Comparison of ENCODE assay signal across 19 cellular contexts in genomic region chr22:47571616-47572015, GRCh38.
"Had no signal": no experiment of that assay in that cellular context is flagged by ENCODE, and none has a peak within 500 bp of the region (broad histone marks: within the 10 kb centered on the region; RNA-seq: fewer than 3 reads in every experiment).

No MANE protein-coding gene starts in this region.

- H3K4me3 Mint-ChIP-seq: immature natural killer cell; memory B cell; naive thymus-derived CD8-positive, alpha-beta T cell; nephron; neural crest cell; stimulated activated naive B cell treated with anti-CD40 and anti-IgM and Interleukin-4, amounts not matched to agents 10 μg/mL and 1 μg/mL and 100 μg/mL, for 72 hours had no signal

- DNase-seq: hippocampal formation; immature natural killer cell; left ventricle myocardium inferior; naive thymus-derived CD8-positive, alpha-beta T cell; nucleus accumbens; stimulated activated CD4-positive, alpha-beta T cell treated with anti-CD3 and anti-CD28 coated beads, Interleukin-12 subunit alpha, Interleukin-12 subunit beta, amount 100 ng/mL, for 4 hours; stimulated activated CD4-positive, alpha-beta T cell treated with anti-CD3 and anti-CD28 coated beads, Interleukin-15, amount 100 ng/mL, for 24 hours; stimulated activated CD4-positive, alpha-beta T cell treated with anti-CD3 and anti-CD28 coated beads, Interleukin-2, amount 100 ng/mL, for 24 hours; stimulated activated CD4-positive, alpha-beta T cell treated with anti-CD3 and anti-CD28 coated beads, Interleukin-4, amount 100 ng/mL, for 1 hour; stimulated activated naive B cell treated with anti-CD40 and anti-IgM and Interleukin-4, amounts not matched to agents 10 μg/mL and 1 μg/mL and 100 μg/mL, for 72 hours; stimulated activated naive CD8-positive, alpha-beta T cell treated with anti-CD3 and anti-CD28 coated beads, Interleukin-15, Interleukin-2, amounts not matched to agents 100 U/mL and 50 U/mL, for 24 hours; stomach; thyroid gland; trophoblast cell had no signal

- H3K27me3 Mint-ChIP-seq: progenitor cell of endocrine pancreas had no signal

- H3K9me3 Mint-ChIP-seq: immature natural killer cell; memory B cell; naive thymus-derived CD8-positive, alpha-beta T cell; stimulated activated naive B cell treated with anti-CD40 and anti-IgM and Interleukin-4, amounts not matched to agents 10 μg/mL and 1 μg/mL and 100 μg/mL, for 72 hours had no signal

- ATAC-seq: naive thymus-derived CD8-positive, alpha-beta T cell; sciatic nerve; stimulated activated naive B cell treated with anti-CD40 and anti-IgM and Interleukin-4, amounts not matched to agents 10 μg/mL and 1 μg/mL and 100 μg/mL, for 72 hours; stimulated activated naive CD8-positive, alpha-beta T cell treated with anti-CD3 and anti-CD28 coated beads, Interleukin-15, Interleukin-2, amounts not matched to agents 100 U/mL and 50 U/mL, for 24 hours had no signal

- H3K27ac Mint-ChIP-seq: immature natural killer cell; memory B cell; naive thymus-derived CD8-positive, alpha-beta T cell; nephron; progenitor cell of endocrine pancreas; stimulated activated naive B cell treated with anti-CD40 and anti-IgM and Interleukin-4, amounts not matched to agents 10 μg/mL and 1 μg/mL and 100 μg/mL, for 72 hours had no signal

- H3K36me3 Mint-ChIP-seq: immature natural killer cell; memory B cell; naive thymus-derived CD8-positive, alpha-beta T cell; stimulated activated naive B cell treated with anti-CD40 and anti-IgM and Interleukin-4, amounts not matched to agents 10 μg/mL and 1 μg/mL and 100 μg/mL, for 72 hours had no signal

- H3K4me1 Mint-ChIP-seq: immature natural killer cell; naive thymus-derived CD8-positive, alpha-beta T cell; nephron; neural crest cell; stimulated activated naive B cell treated with anti-CD40 and anti-IgM and Interleukin-4, amounts not matched to agents 10 μg/mL and 1 μg/mL and 100 μg/mL, for 72 hours had no signal
